In genomic region chr6:105153676-105154075, GRCh38 we compare ENCODE assay signal across 25 cellular contexts. TPM values are rescaled to one million over a fixed set of nuclear protein-coding genes. Genes with fewer than 3 reads are reported as not detected.
"Had no signal": no experiment of that assay in that cellular context is flagged by ENCODE, and none has a peak within 500 bp of the region (broad histone marks: within the 10 kb centered on the region; RNA-seq: fewer than 3 reads in every experiment).

No MANE protein-coding gene starts in this region.

- H3K27me3 Mint-ChIP-seq: dendritic cell treated with granulocyte-macrophage colony-stimulating factor and Interleukin-4, amounts not matched to agents 40 ng/mL and 50 ng/mL, for 4 days had no signal

- H3K4me3 Mint-ChIP-seq: dendritic cell treated with granulocyte-macrophage colony-stimulating factor and Interleukin-4, amounts not matched to agents 40 ng/mL and 50 ng/mL, for 4 days; endodermal cell; memory B cell; natural killer cell; stimulated activated naive B cell treated with anti-CD40 and anti-IgM and Interleukin-4, amounts not matched to agents 10 μg/mL and 1 μg/mL and 100 μg/mL, for 72 hours; stimulated activated naive CD8-positive, alpha-beta T cell treated with anti-CD3 and anti-CD28 coated beads, Interleukin-15, Interleukin-2, amounts not matched to agents 100 ng/mL and 50 ng/mL, for 24 hours had no signal

- H3K27ac Mint-ChIP-seq: dendritic cell treated with granulocyte-macrophage colony-stimulating factor and Interleukin-4, amounts not matched to agents 40 ng/mL and 50 ng/mL, for 4 days; endodermal cell; memory B cell; natural killer cell; stimulated activated naive B cell treated with anti-CD40 and anti-IgM and Interleukin-4, amounts not matched to agents 10 μg/mL and 1 μg/mL and 100 μg/mL, for 72 hours; stimulated activated naive CD8-positive, alpha-beta T cell treated with anti-CD3 and anti-CD28 coated beads, Interleukin-15, Interleukin-2, amounts not matched to agents 100 ng/mL and 50 ng/mL, for 24 hours had no signal

- H3K4me1 Mint-ChIP-seq: endodermal cell; memory B cell; natural killer cell; stimulated activated naive B cell treated with anti-CD40 and anti-IgM and Interleukin-4, amounts not matched to agents 10 μg/mL and 1 μg/mL and 100 μg/mL, for 72 hours had no signal

- H3K36me3 Mint-ChIP-seq: memory B cell; natural killer cell; stimulated activated naive B cell treated with anti-CD40 and anti-IgM and Interleukin-4, amounts not matched to agents 10 μg/mL and 1 μg/mL and 100 μg/mL, for 72 hours had no signal

- H3K9me3 Mint-ChIP-seq: dendritic cell treated with granulocyte-macrophage colony-stimulating factor and Interleukin-4, amounts not matched to agents 40 ng/mL and 50 ng/mL, for 4 days; endodermal cell; memory B cell; natural killer cell; stimulated activated naive B cell treated with anti-CD40 and anti-IgM and Interleukin-4, amounts not matched to agents 10 μg/mL and 1 μg/mL and 100 μg/mL, for 72 hours; stimulated activated naive CD8-positive, alpha-beta T cell treated with anti-CD3 and anti-CD28 coated beads, Interleukin-15, Interleukin-2, amounts not matched to agents 100 ng/mL and 50 ng/mL, for 24 hours had no signal

- ATAC-seq: esophagus mucosa; gastrocnemius medialis; left lobe of liver; natural killer cell; psoas muscle; right cardiac atrium; stimulated activated naive B cell treated with anti-CD40 and anti-IgM and Interleukin-4, amounts not matched to agents 10 μg/mL and 1 μg/mL and 100 μg/mL, for 72 hours; upper lobe of right lung had no signal

- DNase-seq: effector CD8-positive, alpha-beta T cell; endodermal cell; foreskin fibroblast; gastrocnemius medialis; head of caudate nucleus; natural killer cell; occipital lobe; ovary; posterior cingulate gyrus; psoas muscle; right cardiac atrium; sigmoid colon; stimulated activated CD4-positive, alpha-beta T cell treated with anti-CD3 and anti-CD28 coated beads, Interleukin-2, amount 100 ng/mL, for 24 hours; stimulated activated CD4-positive, alpha-beta T cell treated with anti-CD3 and anti-CD28 coated beads, Interleukin-4, amount 100 ng/mL, for 4 hours; stimulated activated naive B cell treated with anti-CD40 and anti-IgM and Interleukin-4, amounts not matched to agents 10 μg/mL and 1 μg/mL and 100 μg/mL, for 72 hours; transverse colon; upper lobe of right lung; uterus had no signal

RNA-seq across cellular contexts. Expression of gene POPDC3, which starts 26.1 kb away (rescaled TPM):
- total RNA-seq: esophagus mucosa, left lobe of liver, liver, mononuclear cell, natural killer cell, occipital lobe had no signal
